8 cellular contexts compared by ENCODE assay signal in genomic region chr1:44707959-44708831, GRCh38. TPM values are rescaled to one million over a fixed set of nuclear protein-coding genes. Genes with fewer than 3 reads are reported as not detected.
A peak's percentile ranks its signal among the peaks of the same experiment; 100 is the strongest.
DNase-seq lines count a peak whose midpoint lies in the region; ATAC-seq and TF ChIP-seq lines count a peak whose summit lies in the region.

No MANE protein-coding gene starts in this region.

- peaks cover 3% of the 10 kb centered on the region for H3K27me3 Mint-ChIP-seq in activated T-cell treated with anti-CD3 and anti-CD28 coated beads, Interleukin-2, amount 50 U/mL, for 4 hours (ENCODE audit: low read depth)
- H3K27me3 Mint-ChIP-seq in activated naive CD8-positive, alpha-beta T cell treated with anti-CD3 and anti-CD28 coated beads for 36 hours = no peaks in the 10 kb centered on the region

- ATAC-seq in activated T-cell treated with anti-CD3 and anti-CD28 coated beads, Interleukin-2, amount 50 U/mL, for 4 hours = peak; percentile 75 to 85
- peak; percentile 76 for ATAC-seq in left ventricle myocardium superior

- peak overlapping the region in 2 of 8 donors; percentile 13 to 51 for H3K27ac ChIP-seq in spleen

- H3K9me3 Mint-ChIP-seq in activated T-cell treated with anti-CD3 and anti-CD28 coated beads, Interleukin-2, amount 50 U/mL, for 4 hours = no peaks in the 10 kb centered on the region
- H3K9me3 Mint-ChIP-seq in activated naive CD8-positive, alpha-beta T cell treated with anti-CD3 and anti-CD28 coated beads for 36 hours = no peaks in the 10 kb centered on the region

- H3K4me3 ChIP-seq in spleen = peak overlapping the region in 1 of 8 donors; percentile 43

- H3K36me3 ChIP-seq in spleen = no peaks in the 10 kb centered on the region

- DNase-seq in activated T-cell treated with anti-CD3 and anti-CD28 coated beads, Interleukin-2, amount 50 U/mL, for 4 hours = no peak
- no peak for DNase-seq in activated T-cell treated with anti-CD3 and anti-CD28 coated beads for 4 hours
- peak; percentile 37 for DNase-seq in NCI-H2029 treated with DMSO at 0.1 percent for 48 hours (lab: John Stamatoyannopoulos, UW)
- no peak for DNase-seq in activated naive CD8-positive, alpha-beta T cell treated with anti-CD3 and anti-CD28 coated beads for 36 hours
- DNase-seq in left ventricle myocardium superior = no peak
- DNase-seq in spleen = peak; percentile 34
- no peak for DNase-seq in 8988T
- no peak for DNase-seq in activated CD4-positive, CD25-positive, alpha-beta regulatory T cell (lab: John Stamatoyannopoulos, UW)

- H3K4me1 ChIP-seq in spleen = peaks cover 0 to 33% (median 15%) of the 10 kb centered on the region in 6 donors

- peak; percentile 36 to 82 (median 68) for TF ChIP-seq CTCF in spleen (IDR thresholded peaks at IDR 0.05 in 8 of 11, conservative IDR thresholded peaks at IDR 0.05 in 3 of 11)

- H3K27ac Mint-ChIP-seq in activated naive CD8-positive, alpha-beta T cell treated with anti-CD3 and anti-CD28 coated beads for 36 hours = peak overlapping the region; percentile 40

- no peak for TF ChIP-seq POLR2A in spleen (IDR thresholded peaks at IDR 0.05)

- peak overlapping the region; percentile 62 for H3K4me3 Mint-ChIP-seq in activated T-cell treated with anti-CD3 and anti-CD28 coated beads, Interleukin-2, amount 50 U/mL, for 4 hours
- H3K4me3 Mint-ChIP-seq in activated naive CD8-positive, alpha-beta T cell treated with anti-CD3 and anti-CD28 coated beads for 36 hours = peak overlapping the region; percentile 32

- peaks cover 0 to 4% (median 0%) of the 10 kb centered on the region in 7 donors for H3K27me3 ChIP-seq in spleen (replicated peaks in 1 of 7)

- H3K4me1 Mint-ChIP-seq in activated T-cell treated with anti-CD3 and anti-CD28 coated beads, Interleukin-2, amount 50 U/mL, for 4 hours (ENCODE audit: low read depth) = peaks cover 15% of the 10 kb centered on the region
- H3K4me1 Mint-ChIP-seq in activated naive CD8-positive, alpha-beta T cell treated with anti-CD3 and anti-CD28 coated beads for 36 hours = peaks cover 6% of the 10 kb centered on the region

- 37 to 41% (median 38%) methylated on average over 15 of the region's 15 CpGs for WGBS in spleen, 5 donors

- no peaks in the 10 kb centered on the region for H3K9me3 ChIP-seq in spleen

- intact Hi-C loops in left ventricle myocardium superior (cut with micrococcal nuclease) (no loop called here), spleen (cut with DNase I; ENCODE audit: low total_unique reads) (no loop called here)

- no peaks in the 10 kb centered on the region for H3K36me3 Mint-ChIP-seq in activated T-cell treated with anti-CD3 and anti-CD28 coated beads, Interleukin-2, amount 50 U/mL, for 4 hours (ENCODE audit: insufficient read depth)
- no peaks in the 10 kb centered on the region for H3K36me3 Mint-ChIP-seq in activated naive CD8-positive, alpha-beta T cell treated with anti-CD3 and anti-CD28 coated beads for 36 hours

RNA-seq across cellular contexts. Expression of gene RNU5D-1, which starts 22.8 kb away (rescaled TPM):
- not detected for total RNA-seq in activated T-cell treated with anti-CD3 and anti-CD28 coated beads, Interleukin-2, amount 50 U/mL, for 4 hours
- total RNA-seq in activated naive CD8-positive, alpha-beta T cell treated with anti-CD3 and anti-CD28 coated beads for 36 hours = not detected
- not detected for total RNA-seq in left ventricle myocardium superior
- total RNA-seq in spleen = not detected
- not detected for polyA plus RNA-seq in spleen

RNA-seq across cellular contexts. Expression of gene KIF2C, which starts 31.4 kb away (rescaled TPM):
- total RNA-seq in activated T-cell treated with anti-CD3 and anti-CD28 coated beads, Interleukin-2, amount 50 U/mL, for 4 hours = 1 to 10 TPM; 5.0 to 8.1 (median 8.1) TPM
- 10 to 100 TPM; 65.0 to 71.0 TPM for total RNA-seq in activated naive CD8-positive, alpha-beta T cell treated with anti-CD3 and anti-CD28 coated beads for 36 hours
- total RNA-seq in left ventricle myocardium superior (0.87 TPM), spleen (1 to 10 TPM; 1.6 to 6.6 (median 5.0) TPM)
- 1 to 10 TPM; 1.4 to 7.6 (median 2.9) TPM for polyA plus RNA-seq in spleen

RNA-seq across cellular contexts. Expression of gene ARMH1, which starts 33.7 kb away (rescaled TPM):
- 10 to 100 TPM; 29.4 to 57.2 (median 49.5) TPM for total RNA-seq in activated T-cell treated with anti-CD3 and anti-CD28 coated beads, Interleukin-2, amount 50 U/mL, for 4 hours
- total RNA-seq in activated naive CD8-positive, alpha-beta T cell treated with anti-CD3 and anti-CD28 coated beads for 36 hours = 100 to 1,000 TPM; 139 to 144 TPM
- 0.92 TPM for total RNA-seq in left ventricle myocardium superior
- total RNA-seq in spleen = 10 to 100 TPM; 12.2 to 24.7 (median 16.2) TPM
- polyA plus RNA-seq in spleen = 10 to 100 TPM; 43.9 to 86.0 (median 77.4) TPM

RNA-seq across cellular contexts. Expression of gene TMEM53, which starts 33.9 kb away (rescaled TPM):
- 1 to 10 TPM; 1.8 to 3.6 (median 2.2) TPM for total RNA-seq in activated T-cell treated with anti-CD3 and anti-CD28 coated beads, Interleukin-2, amount 50 U/mL, for 4 hours
- 1 to 10 TPM; 2.5 to 2.6 TPM for total RNA-seq in activated naive CD8-positive, alpha-beta T cell treated with anti-CD3 and anti-CD28 coated beads for 36 hours
- total RNA-seq in left ventricle myocardium superior (9.1 TPM), spleen (1 to 10 TPM; 4.3 to 7.5 (median 5.4) TPM)
- polyA plus RNA-seq in spleen = 1 to 10 TPM; 4.9 to 5.7 (median 5.5) TPM

Comparison
In these comparisons a context has a peak if more than half of its experiments do, and no peak if none do; other contexts are left out.
1. DNase-seq: peak in NCI-H2029 treated with DMSO at 0.1 percent for 48 hours (single experiment) and spleen (single experiment); none in activated T-cell treated with anti-CD3 and anti-CD28 coated beads, Interleukin-2, amount 50 U/mL, for 4 hours (single experiment), activated T-cell treated with anti-CD3 and anti-CD28 coated beads for 4 hours (single experiment), activated naive CD8-positive, alpha-beta T cell treated with anti-CD3 and anti-CD28 coated beads for 36 hours (single experiment), left ventricle myocardium superior (single experiment), 8988T (single experiment) and activated CD4-positive, CD25-positive, alpha-beta regulatory T cell (0 of 4).
2. RNA of gene KIF2C, which starts 31.4 kb away (total RNA-seq): 65.0 to 71.0 TPM in activated naive CD8-positive, alpha-beta T cell treated with anti-CD3 and anti-CD28 coated beads for 36 hours; 5.0 to 8.1 TPM in activated T-cell treated with anti-CD3 and anti-CD28 coated beads, Interleukin-2, amount 50 U/mL, for 4 hours, 1.6 to 6.6 TPM in spleen and 0.87 TPM in left ventricle myocardium superior (single experiment); every median in the first group is over 4 times any median in the second.